In the genomic region with DNA sequence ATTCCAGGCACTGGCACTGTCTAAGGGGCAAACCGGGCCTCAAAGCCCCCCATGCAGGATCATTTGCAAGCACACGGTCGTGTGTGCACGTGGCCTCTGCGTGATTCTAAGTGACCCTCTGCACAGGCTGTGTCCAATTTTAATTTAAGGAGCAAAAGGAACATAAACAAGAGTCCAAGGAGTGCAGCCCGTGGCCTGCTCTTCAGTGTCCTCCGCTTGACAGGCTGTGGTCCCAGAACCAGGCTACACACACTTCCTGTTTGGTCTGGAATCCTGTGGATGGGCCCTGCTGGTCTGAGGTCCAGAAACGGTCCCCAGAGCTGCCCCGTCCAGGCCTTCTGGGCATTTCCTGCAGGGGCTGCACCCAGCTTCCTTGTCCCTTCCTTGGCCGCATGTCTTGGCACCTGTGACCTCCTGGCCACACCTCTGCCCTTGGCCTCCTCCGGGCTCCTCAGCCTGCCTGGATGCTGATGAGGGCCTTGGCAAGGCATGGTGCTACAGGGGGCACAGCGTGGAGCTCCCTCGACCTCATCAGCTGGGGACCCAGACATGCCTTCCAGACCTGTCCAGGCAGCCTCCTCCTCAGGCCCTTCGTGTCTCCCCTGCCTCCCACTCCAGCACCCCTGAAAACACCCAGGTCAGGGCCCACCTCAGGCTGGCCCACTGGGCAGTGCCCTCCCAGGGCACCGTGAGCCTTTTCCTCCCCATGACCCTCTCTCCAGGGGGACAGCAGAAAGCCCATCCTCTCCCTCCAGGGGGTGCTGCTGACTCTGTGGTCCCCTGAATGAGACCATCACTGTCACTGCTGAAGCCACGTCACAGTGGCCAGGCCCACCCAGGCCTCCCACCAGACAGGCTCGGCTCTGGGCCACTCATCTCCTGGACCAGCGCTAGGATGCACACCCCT, we compare ENCODE assay signal across 24 cellular contexts.
DNase-seq lines count a peak whose midpoint lies in the region; ATAC-seq and TF ChIP-seq lines count a peak whose summit lies in the region.
"Had no signal": no experiment of that assay in that cellular context is flagged by ENCODE, and none has a peak within 500 bp of the region (broad histone marks: within the 10 kb centered on the region; RNA-seq: fewer than 3 reads in every experiment).

No MANE protein-coding gene starts in this region.

- H2BK15ac ChIP-seq in H9 (ENCODE audit: low read depth, low read length), result no peak overlapping the region

- H2BK5ac ChIP-seq in H9 (ENCODE audit: insufficient read length, low read length), result no peak overlapping the region

- no peak for ATAC-seq in GM19397 (IDR thresholded peaks at IDR 0.05; ENCODE audit: unreplicated experiment)
- ATAC-seq: left lung, T-helper 17 cell had no signal

- TF ChIP-seq EP300 in stomach (IDR thresholded peaks at IDR 0.05), result no peak

- no peak overlapping the region for H3K14ac ChIP-seq in H9 (ENCODE audit: insufficient read depth, low read length)

- H4K91ac ChIP-seq in H9 (ENCODE audit: insufficient read length, low read depth, low read length), result no peak overlapping the region

- H3K9me3 ChIP-seq in H9 (ENCODE audit: control insufficient read depth, low read depth, low read length), result no peaks in the 10 kb centered on the region
- H3K9me3 ChIP-seq in stomach, result no peaks in the 10 kb centered on the region
- H3K9me3 ChIP-seq: colonic mucosa, heart right ventricle, left lung, neutrophil, SJCRH30 had no signal

- H3K4ac ChIP-seq in H9 (ENCODE audit: low read depth, low read length), result no peak overlapping the region

- peak; percentile 11 to 13 for DNase-seq in activated T-cell treated with anti-CD3 and anti-CD28 coated beads, Interleukin-2, amount 50 U/mL, for 48 hours
- no peak for DNase-seq in activated T-cell treated with anti-CD3 and anti-CD28 coated beads, Interleukin-2, amount 50 U/mL, for 1 hour
- DNase-seq in H9 (peak; percentile 23), fibroblast of villous mesenchyme (ENCODE audit: low read depth) (no peak), stomach (peak; percentile 17), NCI-H1105 treated with DMSO at 0.1 percent for 48 hours (lab: John Stamatoyannopoulos, UW) (no peak)
- no peak for DNase-seq in activated CD4-positive, alpha-beta T cell treated with anti-CD3 and anti-CD28 coated beads for 48 hours
- DNase-seq: activated CD4-positive, alpha-beta T cell treated with anti-CD3 and anti-CD28 coated beads, Interleukin-2, amount 50 U/mL, for 4 hours; activated naive CD8-positive, alpha-beta T cell treated with anti-CD3 and anti-CD28 coated beads for 36 hours; colonic mucosa; heart right ventricle; immature natural killer cell; NCI-H1048; NCI-H1930; NCI-H226; NCI-H774; PC-9; retina; T-helper 17 cell had no signal

- TF ChIP-seq CTCF in H9 (conservative IDR thresholded peaks at IDR 0.05) (no peak), fibroblast of villous mesenchyme (IDR thresholded peaks at IDR 0.05; ENCODE audit: insufficient read depth, low read depth, low read length) (peak; percentile 29), stomach (IDR thresholded peaks at IDR 0.05) (no peak)

- H3K4me1 ChIP-seq in H9 (ENCODE audit: insufficient read depth, low read length) (no peaks in the 10 kb centered on the region), stomach (no peaks in the 10 kb centered on the region)
- H3K4me1 ChIP-seq: colonic mucosa, left lung had no signal

- no peak overlapping the region for H2AFZ ChIP-seq in H9 (ENCODE audit: low read length)
- H2AFZ ChIP-seq: PC-9 had no signal

- no peaks in the 10 kb centered on the region for H3K9me3 Mint-ChIP-seq in H9
- H3K9me3 Mint-ChIP-seq: activated naive CD8-positive, alpha-beta T cell treated with anti-CD3 and anti-CD28 coated beads for 36 hours; immature natural killer cell had no signal

- no peak overlapping the region for H4K8ac ChIP-seq in H9 (replicated peaks; ENCODE audit: insufficient read length, low read depth, low read length)

- H3K27me3 Mint-ChIP-seq in H9 (ENCODE audit: low read depth), result peaks cover 2% of the 10 kb centered on the region

- no peaks in the 10 kb centered on the region for H3K79me2 ChIP-seq in H9 (ENCODE audit: insufficient read depth, low read length)

- no peak overlapping the region for H3K4me3 ChIP-seq in fibroblast of villous mesenchyme (ENCODE audit: low read depth, low read length)
- H3K4me3 ChIP-seq in stomach, result no peak overlapping the region
- H3K4me3 ChIP-seq: colonic mucosa, heart right ventricle, left lung, PC-9, SJCRH30 had no signal

- no peak overlapping the region for H3K27ac Mint-ChIP-seq in H9
- H3K27ac Mint-ChIP-seq: activated naive CD8-positive, alpha-beta T cell treated with anti-CD3 and anti-CD28 coated beads for 36 hours; immature natural killer cell; T-helper 17 cell had no signal

- no peak overlapping the region for H2AK5ac ChIP-seq in H9 (ENCODE audit: insufficient read length, low read length)

- no peak for TF ChIP-seq POLR2A in stomach (IDR thresholded peaks at IDR 0.05)

- H3K23me2 ChIP-seq in H9 (ENCODE audit: insufficient read length, low read depth, low read length, poor library complexity, severe bottlenecking), result no peaks in the 10 kb centered on the region

- no peak overlapping the region for H3K23ac ChIP-seq in H9 (ENCODE audit: insufficient read length, low read depth, low read length)

- no peak overlapping the region for H3T11ph ChIP-seq in H9 (ENCODE audit: low read length)

- H3K4me2 ChIP-seq in H9 (ENCODE audit: insufficient read depth, insufficient read length, low read length), result no peak overlapping the region
- H3K4me2 ChIP-seq: PC-9 had no signal

- H3K79me1 ChIP-seq in H9 (ENCODE audit: insufficient read depth, low read depth, low read length, poor library complexity, severe bottlenecking), result no peaks in the 10 kb centered on the region

- no peak overlapping the region for H3K18ac ChIP-seq in H9 (ENCODE audit: insufficient read length, low read depth, low read length)

- H2BK20ac ChIP-seq in H9 (ENCODE audit: low read depth, low read length, poor library complexity, severe bottlenecking), result no peak overlapping the region

- intact Hi-C loops in stomach (cut with DNase I; ENCODE audit: low total_unique reads), result no loop called here

- no peak overlapping the region for H2BK120ac ChIP-seq in H9 (ENCODE audit: low read depth, low read length, poor library complexity, severe bottlenecking)

- no peak overlapping the region for H2BK12ac ChIP-seq in H9 (ENCODE audit: insufficient read length, low read depth, low read length)

- H4K20me1 ChIP-seq in H9 (ENCODE audit: control insufficient read depth, insufficient read depth, insufficient read length), result no peaks in the 10 kb centered on the region

- no peak overlapping the region for H4K5ac ChIP-seq in H9 (ENCODE audit: insufficient read length, low read depth, low read length)

- WGBS in H9 (ENCODE audit: extremely low coverage, insufficient read length, low lambda C conversion rate), result no CpG with 5 or more reads among the region's 18 CpGs
- 82 to 87% (median 84%) methylated on average over 16 to 18 of the region's 18 CpGs for WGBS in stomach, 5 donors

- H3K36me3 Mint-ChIP-seq in H9 (ENCODE audit: insufficient read depth in 1 of 3, low read depth in 3 of 3), result no peaks in the 10 kb centered on the region; a peak in 1 of 7 replicates
- H3K36me3 Mint-ChIP-seq: activated naive CD8-positive, alpha-beta T cell treated with anti-CD3 and anti-CD28 coated beads for 36 hours; immature natural killer cell had no signal

- no peak overlapping the region for H3K56ac ChIP-seq in H9 (ENCODE audit: insufficient read length, low read depth, low read length)

- no peaks in the 10 kb centered on the region for H3K36me3 ChIP-seq in stomach
- H3K36me3 ChIP-seq: colonic mucosa, heart right ventricle, left lung, neutrophil, SJCRH30 had no signal

- H3K27ac ChIP-seq in H9 (ENCODE audit: insufficient read length, low read depth, low read length) (no peak overlapping the region), stomach (no peak overlapping the region)
- H3K27ac ChIP-seq: colonic mucosa, heart right ventricle, left lung, neutrophil, PC-9, SJCRH30, VCaP had no signal

- no peaks in the 10 kb centered on the region for H3K27me3 ChIP-seq in H9 (ENCODE audit: insufficient read depth, low read length)
- no peaks in the 10 kb centered on the region for H3K27me3 ChIP-seq in stomach
- H3K27me3 ChIP-seq: colonic mucosa, heart right ventricle, neutrophil, SJCRH30 had no signal

- H3K4me3 Mint-ChIP-seq in H9, result no peak overlapping the region
- H3K4me3 Mint-ChIP-seq: activated naive CD8-positive, alpha-beta T cell treated with anti-CD3 and anti-CD28 coated beads for 36 hours; immature natural killer cell; T-helper 17 cell had no signal

- H3K9ac ChIP-seq in H9 (ENCODE audit: extremely low read depth, insufficient read length, low read length), result no peak overlapping the region

- peaks cover 7 to 28% of the 10 kb centered on the region in 2 experiments; a peak in 3 of 4 replicates for H3K4me1 Mint-ChIP-seq in H9
- H3K4me1 Mint-ChIP-seq: activated naive CD8-positive, alpha-beta T cell treated with anti-CD3 and anti-CD28 coated beads for 36 hours; immature natural killer cell; T-helper 17 cell had no signal

Comparison
In these comparisons a context has a peak if more than half of its experiments do, and no peak if none do; other contexts are left out.
1. DNase-seq: peak in activated T-cell treated with anti-CD3 and anti-CD28 coated beads, Interleukin-2, amount 50 U/mL, for 48 hours (2 of 2), H9 (single experiment) and stomach (single experiment); none in activated T-cell treated with anti-CD3 and anti-CD28 coated beads, Interleukin-2, amount 50 U/mL, for 1 hour (single experiment), fibroblast of villous mesenchyme (single experiment), activated CD4-positive, alpha-beta T cell treated with anti-CD3 and anti-CD28 coated beads for 48 hours (single experiment) and NCI-H1105 treated with DMSO at 0.1 percent for 48 hours (single experiment).